Comparison of ENCODE assay signal across 8 cellular contexts in genomic region chr17:3635474-3636153, GRCh38. TPM values are rescaled to one million over a fixed set of nuclear protein-coding genes. Genes with fewer than 3 reads are reported as not detected.
DNase-seq lines count a peak whose midpoint lies in the region; ATAC-seq, FAIRE-seq and TF ChIP-seq lines count a peak whose summit lies in the region.

No MANE protein-coding gene starts in this region.

- H3K36me3 ChIP-seq in GM12878 (ENCODE audit: control insufficient read depth in 2 of 2, insufficient read depth in 2 of 2, low read length in 1 of 2) (no peaks in the 10 kb centered on the region; a peak in 2 of 4 replicates), thoracic aorta (no peaks in the 10 kb centered on the region)

- SMC1A ChIA-PET in GM12878 (lab: Charles Lee; ENCODE audit: uncharacterized antibody, unreplicated experiment): interaction anchor here (0.8 to 1.7 kb wide), 9 partner anchors 8 to 101 kb away, joined by 3 to 6 read pairs (median 4); no protein-coding TSS in a partner anchor

- TF ChIP-seq POLR2A in GM12878 (IDR thresholded peaks at IDR 0.05; ENCODE audit: low read depth, low read length): no peak

- peak overlapping the region; percentile 98 for H3K4me2 ChIP-seq in GM12878 (ENCODE audit: control insufficient read depth, insufficient read depth)

- H3K4me3 ChIP-seq in GM12878 (peak overlapping the region; percentile 94), thoracic aorta (peak overlapping the region; percentile 96)

- intact Hi-C loops in GM12878 (cut with micrococcal nuclease; ENCODE audit: unreplicated experiment) (loop anchor here (2.0 kb wide), 1 partner anchor 77 kb away; no protein-coding TSS in a partner anchor), left colon (cut with DNase I, micrococcal nuclease) (no loop called here)

- TF ChIP-seq CTCF in GM12878 (IDR thresholded peaks at IDR 0.05 in 2 of 3, conservative IDR thresholded peaks at IDR 0.05 in 1 of 3; ENCODE audit: control insufficient read depth in 2 of 3, extremely low read depth in 1 of 3, insufficient read depth in 1 of 3, low read depth in 3 of 3, low read length in 3 of 3): no peak; a peak in 1 of 6 replicates
- TF ChIP-seq CTCF in thoracic aorta (IDR thresholded peaks at IDR 0.05): peak; percentile 17

- peaks cover 12% of the 10 kb centered on the region for H3K79me2 ChIP-seq in GM12878 (ENCODE audit: control insufficient read depth, insufficient read depth, low read length)

- H4K20me1 ChIP-seq in GM12878 (ENCODE audit: control insufficient read depth, insufficient read depth): no peaks in the 10 kb centered on the region

- peak overlapping the region; percentile 75 for H3K9ac ChIP-seq in GM12878 (ENCODE audit: control insufficient read depth, insufficient read depth, low read length)

- H3K4me1 ChIP-seq in GM12878 (ENCODE audit: control insufficient read depth, insufficient read depth, low read length) (peaks cover 4% of the 10 kb centered on the region; the same call in 1 of the 2 replicates), thoracic aorta (ENCODE audit: control insufficient read depth in 1 of 2, low read depth in 2 of 2) (peaks cover 20 to 25% of the 10 kb centered on the region in 2 donors)

- H2AFZ ChIP-seq in GM12878 (ENCODE audit: control insufficient read depth, low read depth, low read length): peak overlapping the region; percentile 89

- POLR2A ChIA-PET in GM12878 (lab: Charles Lee): interaction anchor here (0.6 to 1.3 kb wide), 8 partner anchors 10 to 276 kb away, joined by 3 to 11 read pairs (median 4); partner anchors contain the start of gene TRPV3

- TF ChIP-seq RAD21 in GM12878 (IDR thresholded peaks at IDR 0.05; ENCODE audit: insufficient read depth, low read depth, low read length): no peak

- H3K27me3 ChIP-seq in GM12878 (replicated peaks in 1 of 2; ENCODE audit: control insufficient read depth in 2 of 2, insufficient read depth in 2 of 2, low read length in 1 of 2) (no peaks in the 10 kb centered on the region), thoracic aorta (replicated peaks; ENCODE audit: insufficient read depth) (no peaks in the 10 kb centered on the region)

- ATAC-seq in HG03378 (IDR thresholded peaks at IDR 0.05; ENCODE audit: unreplicated experiment) (peak; percentile 29), GM12878 (peak; percentile 1; the same call in 2 of the 3 replicates), left colon (peak; percentile 56), thoracic aorta (ENCODE audit: insufficient number of reproducible peaks, low FRiP score, low read depth) (no peak), GM19463 (IDR thresholded peaks at IDR 0.05; ENCODE audit: unreplicated experiment) (no peak)

- FAIRE-seq in GM12878 (lab: Jason Lieb, UNC): no peak

- no peak for TF ChIP-seq EP300 in GM12878 (IDR thresholded peaks at IDR 0.05; ENCODE audit: borderline replicate concordance in 1 of 2, control insufficient read depth in 1 of 2, low read depth in 2 of 2, low read length in 2 of 2)

- in situ Hi-C loops in GM12878 (cut with MboI): no loop called here

- H3K9me3 ChIP-seq in GM12878 (replicated peaks; ENCODE audit: control insufficient read depth, insufficient read depth, low read length) (no peaks in the 10 kb centered on the region), thoracic aorta (no peaks in the 10 kb centered on the region)

- WGBS in GM12878 (ENCODE audit: insufficient coverage, insufficient replicate concordance, low lambda C conversion rate, missing lambda C conversion rate): 15% methylated on average over 31 of the region's 38 CpGs

- RAD21 ChIA-PET in GM12878 (lab: Charles Lee; ENCODE audit: unreplicated experiment): interaction anchor here (1.0 to 3.1 kb wide), 9 partner anchors 12 to 211 kb away, joined by 3 to 26 read pairs (median 5); partner anchors contain the start of genes HASPIN and TRPV3

- DNase-seq in COLO668 (lab: John Stamatoyannopoulos, UW; ENCODE audit: unreplicated experiment) (peak; percentile 19), GM12878 (ENCODE audit: low read depth, low spot score) (no peak), left colon (peak; percentile 44 to 56), thoracic aorta (ENCODE audit: low spot score) (no peak), GF-D8 (lab: John Stamatoyannopoulos, UW) (no peak)
- DNase-seq in stimulated activated CD4-positive, alpha-beta T cell treated with anti-CD3 and anti-CD28 coated beads, Interleukin-4, amount 100 ng/mL, for 24 hours: no peak

- TSS peak; percentile 79 for BruUV-seq in GM12878 (replicated peaks; lab: Mats Ljungman, UMichigan)

- CTCF ChIA-PET in GM12878 (lab: Yijun Ruan, JAX): interaction anchor here (0.6 to 1.6 kb wide), 6 partner anchors 9 to 162 kb away, joined by 3 to 17 read pairs (median 4); no protein-coding TSS in a partner anchor

- H3K27ac ChIP-seq in GM12878 (ENCODE audit: control insufficient read depth, insufficient read depth) (peak overlapping the region; percentile 98), thoracic aorta (peak overlapping the region; percentile 96 to 98)

RNA-seq across cellular contexts. Expression of gene SHPK, which starts 0.4 kb away (rescaled TPM):
- total RNA-seq in GM12878 (2013; cell fraction: nucleolus; rRNA removed): 36.6 and 37.2 TPM in 2 replicates
- total RNA-seq in GM12878 (2014; rRNA removed) (15.1 and 16.6 TPM in 2 replicates), GM12878 (2014; rRNA removed; fragmentation: Illumina TruSeq; extraction: Trizol) (9.7 and 10.8 TPM in 2 replicates), GM12878 (2021) (11.7 and 12.9 TPM in 2 replicates), left colon (10 to 100 TPM; 19.1 to 19.6 TPM), thoracic aorta (10 to 100 TPM; 10.5 to 16.1 TPM)
- polyA plus RNA-seq in GM12878 (2011; ENCODE audit: low read depth): 4.8 TPM
- polyA plus RNA-seq in GM12878 (2011; rRNA removed) (8.0 and 13.9 TPM in 2 replicates), GM12878 (2014; fragmentation: Illumina TruSeq; extraction: Trizol) (7.8 and 9.5 TPM in 2 replicates), GM12878 (2014; fragmentation: Nextera tagmentation; extraction: Ambion mirVana) (1 to 10 TPM; 1.7 to 1.8 TPM), GM12878 (2014; rRNA removed) (12.9 and 15.6 TPM in 2 replicates), GM12878 (2016; fragmentation: Nextera tagmentation; extraction: Ambion mirVana) (10 to 100 TPM; 13.0 to 13.2 TPM)
- 18.3 and 23.7 TPM in 2 replicates for polyA plus RNA-seq in GM12878 (2011; cell fraction: cytosol; rRNA removed)
- polyA plus RNA-seq in GM12878 (2011; cell fraction: nucleus; rRNA removed): 8.6 and 11.5 TPM in 2 replicates
- 7.7 and 7.9 TPM in 2 replicates for polyA plus RNA-seq in GM12878 (2012)
- polyA minus RNA-seq in GM12878 (2011; rRNA and poly(A)+ RNA removed): 22.9 and 29.9 TPM in 2 replicates
- 6.3 and 9.7 TPM in 2 replicates for polyA minus RNA-seq in GM12878 (2011; cell fraction: cytosol; rRNA and poly(A)+ RNA removed)
- 5.3 and 11.5 TPM in 2 replicates for polyA minus RNA-seq in GM12878 (2011; cell fraction: nucleus; rRNA and poly(A)+ RNA removed)

RNA-seq across cellular contexts. Expression of gene CTNS, which starts 0.9 kb away (rescaled TPM):
- 9.7 and 12.6 TPM in 2 replicates for total RNA-seq in GM12878 (2013; cell fraction: nucleolus; rRNA removed)
- total RNA-seq in GM12878 (2014; rRNA removed): 7.3 and 7.4 TPM in 2 replicates
- 4.7 and 5.3 TPM in 2 replicates for total RNA-seq in GM12878 (2014; rRNA removed; fragmentation: Illumina TruSeq; extraction: Trizol)
- 7.8 and 9.2 TPM in 2 replicates for total RNA-seq in GM12878 (2021)
- 2.3 TPM for polyA plus RNA-seq in GM12878 (2011; ENCODE audit: low read depth)
- polyA plus RNA-seq in GM12878 (2011; rRNA removed): 2.6 and 3.0 TPM in 2 replicates
- 4.3 and 6.0 TPM in 2 replicates for polyA plus RNA-seq in GM12878 (2011; cell fraction: cytosol; rRNA removed)
- 9.6 and 10.1 TPM in 2 replicates for polyA plus RNA-seq in GM12878 (2011; cell fraction: nucleus; rRNA removed)
- polyA plus RNA-seq in GM12878 (2012): 4.2 and 5.6 TPM in 2 replicates
- polyA plus RNA-seq in GM12878 (2014; fragmentation: Illumina TruSeq; extraction: Trizol): 5.0 and 6.8 TPM in 2 replicates
- 1 to 10 TPM in 1 of 2 experiments, under 1 TPM in 1; 0.92 to 1.7 TPM for polyA plus RNA-seq in GM12878 (2014; fragmentation: Nextera tagmentation; extraction: Ambion mirVana)
- polyA plus RNA-seq in GM12878 (2014; rRNA removed): 8.3 and 10.7 TPM in 2 replicates
- 1 to 10 TPM; 6.0 to 8.6 TPM for polyA plus RNA-seq in GM12878 (2016; fragmentation: Nextera tagmentation; extraction: Ambion mirVana)
- polyA minus RNA-seq in GM12878 (2011; rRNA and poly(A)+ RNA removed): 2.1 and 3.5 TPM in 2 replicates
- polyA minus RNA-seq in GM12878 (2011; cell fraction: cytosol; rRNA and poly(A)+ RNA removed): 1.6 TPM in 1 of 2 replicates, not detected in the other
- polyA minus RNA-seq in GM12878 (2011; cell fraction: nucleus; rRNA and poly(A)+ RNA removed): 2.1 and 3.9 TPM in 2 replicates
- 1 to 10 TPM; 7.7 to 8.0 TPM for total RNA-seq in left colon
- 10 to 100 TPM in 1 of 2 donors, 1 to 10 TPM in 1; 6.6 to 23.3 TPM for total RNA-seq in thoracic aorta

RNA-seq across cellular contexts. Expression of gene TRPV1, which starts 26.4 kb away (rescaled TPM):
- 11.9 and 13.3 TPM in 2 replicates for total RNA-seq in GM12878 (2013; cell fraction: nucleolus; rRNA removed)
- 1.9 TPM in 2 replicates for total RNA-seq in GM12878 (2014; rRNA removed)
- total RNA-seq in GM12878 (2014; rRNA removed; fragmentation: Illumina TruSeq; extraction: Trizol): 1.6 and 1.9 TPM in 2 replicates
- 2.3 and 3.5 TPM in 2 replicates for total RNA-seq in GM12878 (2021)
- 1.2 TPM for polyA plus RNA-seq in GM12878 (2011; ENCODE audit: low read depth)
- 0.68 and 0.75 TPM in 2 replicates for polyA plus RNA-seq in GM12878 (2011; rRNA removed)
- polyA plus RNA-seq in GM12878 (2011; cell fraction: cytosol; rRNA removed): 0.99 and 1.2 TPM in 2 replicates
- polyA plus RNA-seq in GM12878 (2011; cell fraction: nucleus; rRNA removed): 3.1 TPM in 2 replicates
- 1.8 and 2.6 TPM in 2 replicates for polyA plus RNA-seq in GM12878 (2012)
- 1.5 and 2.4 TPM in 2 replicates for polyA plus RNA-seq in GM12878 (2014; fragmentation: Illumina TruSeq; extraction: Trizol)
- polyA plus RNA-seq in GM12878 (2014; fragmentation: Nextera tagmentation; extraction: Ambion mirVana): under 1 TPM; 0.39 to 0.42 TPM
- polyA plus RNA-seq in GM12878 (2014; rRNA removed): 4.2 and 5.2 TPM in 2 replicates
- polyA plus RNA-seq in GM12878 (2016; fragmentation: Nextera tagmentation; extraction: Ambion mirVana): 1 to 10 TPM; 1.9 to 2.1 TPM
- 0.95 and 1.3 TPM in 2 replicates for polyA minus RNA-seq in GM12878 (2011; rRNA and poly(A)+ RNA removed)
- 0.83 and 0.94 TPM in 2 replicates for polyA minus RNA-seq in GM12878 (2011; cell fraction: cytosol; rRNA and poly(A)+ RNA removed)
- 1.2 and 1.8 TPM in 2 replicates for polyA minus RNA-seq in GM12878 (2011; cell fraction: nucleus; rRNA and poly(A)+ RNA removed)
- 1 to 10 TPM; 6.3 to 8.6 TPM for total RNA-seq in left colon
- total RNA-seq in thoracic aorta: 1 to 10 TPM; 5.8 to 7.0 TPM

RNA-seq across cellular contexts. Expression of gene TAX1BP3, which starts 32.8 kb away (rescaled TPM):
- 6.5 and 8.0 TPM in 2 replicates for total RNA-seq in GM12878 (2013; cell fraction: nucleolus; rRNA removed)
- 28.2 and 29.8 TPM in 2 replicates for total RNA-seq in GM12878 (2014; rRNA removed)
- 9.2 and 10.6 TPM in 2 replicates for total RNA-seq in GM12878 (2014; rRNA removed; fragmentation: Illumina TruSeq; extraction: Trizol)
- total RNA-seq in GM12878 (2021): 23.4 and 24.6 TPM in 2 replicates
- 3.6 TPM for polyA plus RNA-seq in GM12878 (2011; ENCODE audit: low read depth)
- polyA plus RNA-seq in GM12878 (2011; rRNA removed): 3.6 and 5.0 TPM in 2 replicates
- 9.1 and 11.2 TPM in 2 replicates for polyA plus RNA-seq in GM12878 (2011; cell fraction: cytosol; rRNA removed)
- polyA plus RNA-seq in GM12878 (2011; cell fraction: nucleus; rRNA removed): 7.3 and 8.5 TPM in 2 replicates
- polyA plus RNA-seq in GM12878 (2012): 12.3 and 12.9 TPM in 2 replicates
- polyA plus RNA-seq in GM12878 (2014; fragmentation: Illumina TruSeq; extraction: Trizol): 4.4 and 8.3 TPM in 2 replicates
- polyA plus RNA-seq in GM12878 (2014; fragmentation: Nextera tagmentation; extraction: Ambion mirVana): 1 to 10 TPM in 1 of 2 experiments, under 1 TPM in 1; 1.00 to 4.7 TPM
- polyA plus RNA-seq in GM12878 (2014; rRNA removed): 17.2 and 20.2 TPM in 2 replicates
- polyA plus RNA-seq in GM12878 (2016; fragmentation: Nextera tagmentation; extraction: Ambion mirVana): 10 to 100 TPM; 38.1 to 40.4 TPM
- polyA minus RNA-seq in GM12878 (2011; rRNA and poly(A)+ RNA removed): 3.1 and 5.0 TPM in 2 replicates
- polyA minus RNA-seq in GM12878 (2011; cell fraction: cytosol; rRNA and poly(A)+ RNA removed): 3.6 and 7.6 TPM in 2 replicates
- 1.2 and 3.3 TPM in 2 replicates for polyA minus RNA-seq in GM12878 (2011; cell fraction: nucleus; rRNA and poly(A)+ RNA removed)
- total RNA-seq in left colon: 100 to 1,000 TPM; 231 to 293 TPM
- 100 to 1,000 TPM; 127 to 243 TPM for total RNA-seq in thoracic aorta

RNA-seq across cellular contexts. Expression of gene EMC6, which starts 33.0 kb away (rescaled TPM):
- total RNA-seq in GM12878 (2013; cell fraction: nucleolus; rRNA removed): 5.7 and 5.8 TPM in 2 replicates
- 24.5 and 37.3 TPM in 2 replicates for total RNA-seq in GM12878 (2014; rRNA removed)
- total RNA-seq in GM12878 (2014; rRNA removed; fragmentation: Illumina TruSeq; extraction: Trizol): 28.3 and 34.5 TPM in 2 replicates
- 63.6 and 64.2 TPM in 2 replicates for total RNA-seq in GM12878 (2021)
- polyA plus RNA-seq in GM12878 (2011; ENCODE audit: low read depth): 42.5 TPM
- 20.0 and 28.8 TPM in 2 replicates for polyA plus RNA-seq in GM12878 (2011; rRNA removed)
- polyA plus RNA-seq in GM12878 (2011; cell fraction: cytosol; rRNA removed): 57.3 and 89.4 TPM in 2 replicates
- 24.3 and 28.1 TPM in 2 replicates for polyA plus RNA-seq in GM12878 (2011; cell fraction: nucleus; rRNA removed)
- polyA plus RNA-seq in GM12878 (2012): 41.1 and 48.2 TPM in 2 replicates
- 11.1 and 27.6 TPM in 2 replicates for polyA plus RNA-seq in GM12878 (2014; fragmentation: Illumina TruSeq; extraction: Trizol)
- 10 to 100 TPM in 1 of 2 experiments, 1 to 10 TPM in 1; 5.1 to 32.2 TPM for polyA plus RNA-seq in GM12878 (2014; fragmentation: Nextera tagmentation; extraction: Ambion mirVana)
- polyA plus RNA-seq in GM12878 (2014; rRNA removed): 162 and 165 TPM in 2 replicates
- 100 to 1,000 TPM; 170 to 172 TPM for polyA plus RNA-seq in GM12878 (2016; fragmentation: Nextera tagmentation; extraction: Ambion mirVana)
- polyA minus RNA-seq in GM12878 (2011; rRNA and poly(A)+ RNA removed): 2.9 and 8.0 TPM in 2 replicates
- 9.9 and 16.2 TPM in 2 replicates for polyA minus RNA-seq in GM12878 (2011; cell fraction: cytosol; rRNA and poly(A)+ RNA removed)
- 8.7 and 14.6 TPM in 2 replicates for polyA minus RNA-seq in GM12878 (2011; cell fraction: nucleus; rRNA and poly(A)+ RNA removed)
- total RNA-seq in left colon: 10 to 100 TPM; 29.7 to 36.0 TPM
- total RNA-seq in thoracic aorta: 10 to 100 TPM; 10.8 to 17.6 TPM

Comparison
In these comparisons a context has a peak if more than half of its experiments do, and no peak if none do; other contexts are left out.
1. DNase-seq: peak in COLO668 (single experiment) and left colon (2 of 2); none in GM12878 (single experiment), thoracic aorta (single experiment), stimulated activated CD4-positive, alpha-beta T cell treated with anti-CD3 and anti-CD28 coated beads, Interleukin-4, amount 100 ng/mL, for 24 hours (single experiment) and GF-D8 (single experiment).
2. ATAC-seq: peak in HG03378 (single experiment), GM12878 (single experiment) and left colon (single experiment); none in thoracic aorta (single experiment) and GM19463 (single experiment).